10 cellular contexts compared by ENCODE assay signal in the genomic region with DNA sequence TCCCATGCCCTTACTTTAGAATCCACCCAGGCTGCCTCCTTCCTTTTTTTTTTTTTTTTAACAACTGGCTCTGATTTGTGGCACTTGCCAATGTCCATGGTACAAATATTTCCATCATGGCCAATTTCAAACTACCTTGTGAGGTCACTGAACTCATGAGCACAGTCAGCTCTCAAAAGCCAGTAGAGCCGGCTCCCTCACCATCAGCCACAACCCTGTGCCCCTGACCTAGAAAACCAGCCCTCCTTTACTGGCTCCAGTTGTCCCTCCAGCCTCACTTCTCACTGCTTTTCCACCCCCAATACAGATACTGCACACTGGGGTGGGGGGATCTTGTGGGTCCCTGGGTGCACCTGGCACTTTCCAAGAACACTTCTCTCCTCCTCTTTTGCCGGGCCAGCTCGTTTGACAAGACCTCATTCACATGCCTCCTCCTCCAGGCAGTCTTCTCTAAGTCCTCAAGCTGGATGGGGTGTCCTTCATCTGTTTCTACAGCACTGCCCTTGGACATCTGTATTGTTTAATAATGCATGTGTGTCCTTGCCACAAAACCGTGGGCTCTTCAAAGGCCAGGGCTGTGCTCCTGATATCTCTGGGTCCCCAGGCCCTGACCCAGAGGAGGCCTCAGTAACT.
"Had no signal": no experiment of that assay in that cellular context is flagged by ENCODE, and none has a peak within 500 bp of the region (broad histone marks: within the 10 kb centered on the region; RNA-seq: fewer than 3 reads in every experiment).

No MANE protein-coding gene starts in this region.

- H3K4me3 ChIP-seq: left ventricle myocardium inferior, right atrium auricular region, tibial nerve had no signal

- H3K36me3 ChIP-seq: left ventricle myocardium inferior, right atrium auricular region, tibial nerve had no signal

- H3K9me3 Mint-ChIP-seq: activated naive CD4-positive, alpha-beta T cell treated with anti-CD3 and anti-CD28 coated beads, Interleukin-2, amount 10 ng/mL, durations not matched to agents 7 days and 5 days; neural crest cell had no signal

- H3K27ac Mint-ChIP-seq: activated naive CD4-positive, alpha-beta T cell treated with anti-CD3 and anti-CD28 coated beads, Interleukin-2, amount 10 ng/mL, durations not matched to agents 7 days and 5 days had no signal

- H3K36me3 Mint-ChIP-seq: activated naive CD4-positive, alpha-beta T cell treated with anti-CD3 and anti-CD28 coated beads, Interleukin-2, amount 10 ng/mL, durations not matched to agents 7 days and 5 days had no signal

- DNase-seq: activated CD4-positive, alpha-beta T cell treated with anti-CD3 and anti-CD28 coated beads for 48 hours; activated naive CD4-positive, alpha-beta T cell treated with anti-CD3 and anti-CD28 coated beads, Interleukin-2, amount 10 ng/mL, durations not matched to agents 7 days and 5 days; head of caudate nucleus; left ventricle myocardium inferior; small intestine; T1000 had no signal

- H3K27ac ChIP-seq: foreskin keratinocyte, left ventricle myocardium inferior, right atrium auricular region, tibial nerve had no signal

- H3K4me1 Mint-ChIP-seq: activated naive CD4-positive, alpha-beta T cell treated with anti-CD3 and anti-CD28 coated beads, Interleukin-2, amount 10 ng/mL, durations not matched to agents 7 days and 5 days had no signal

- H3K4me3 Mint-ChIP-seq: activated naive CD4-positive, alpha-beta T cell treated with anti-CD3 and anti-CD28 coated beads, Interleukin-2, amount 10 ng/mL, durations not matched to agents 7 days and 5 days; neural crest cell had no signal

- H3K9me3 ChIP-seq: left ventricle myocardium inferior, right atrium auricular region, tibial nerve had no signal

- H3K27me3 ChIP-seq: foreskin keratinocyte, right atrium auricular region, tibial nerve had no signal

- H3K4me1 ChIP-seq: left ventricle myocardium inferior, right atrium auricular region, tibial nerve had no signal
